1 cellular context compared by ENCODE assay signal in the genomic region with DNA sequence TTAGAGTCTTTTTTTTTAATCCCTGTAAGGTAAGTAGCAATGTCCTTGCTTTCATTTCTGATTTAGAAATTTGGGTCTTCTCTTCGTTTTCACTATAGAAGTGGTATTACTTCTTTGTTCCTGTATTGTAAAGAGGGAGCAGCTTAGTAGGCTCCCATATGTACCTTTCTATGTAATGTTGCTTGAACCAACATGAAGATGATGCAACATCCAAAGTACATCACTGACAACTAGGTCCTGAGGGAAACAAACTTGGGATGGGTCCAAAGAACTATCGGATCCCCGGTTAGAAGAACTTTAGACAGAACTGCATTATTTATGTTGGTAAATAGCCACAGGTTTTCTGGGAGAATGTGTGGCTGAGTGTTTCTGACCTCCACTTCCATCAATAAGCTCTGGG. TPM values are rescaled to one million over a fixed set of nuclear protein-coding genes. Genes with fewer than 3 reads are reported as not detected.
"Had no signal": no experiment of that assay in that cellular context is flagged by ENCODE, and none has a peak within 500 bp of the region (broad histone marks: within the 10 kb centered on the region; RNA-seq: fewer than 3 reads in every experiment).

No MANE protein-coding gene starts in this region.

RNA-seq across cellular contexts. Expression of gene PNMA6A, which starts 45.5 kb away (rescaled TPM):
- polyA plus RNA-seq: immature natural killer cell had no signal
